ENCODE assay signal across 9 cellular contexts in genomic region chr17:7173687-7174602, GRCh38. TPM values are rescaled to one million over a fixed set of nuclear protein-coding genes. Genes with fewer than 3 reads are reported as not detected.
DNase-seq lines count a peak whose midpoint lies in the region; ATAC-seq, FAIRE-seq and TF ChIP-seq lines count a peak whose summit lies in the region.
"Had no signal": no experiment of that assay in that cellular context is flagged by ENCODE, and none has a peak within 500 bp of the region (broad histone marks: within the 10 kb centered on the region; RNA-seq: fewer than 3 reads in every experiment).

No MANE protein-coding gene starts in this region.

- peaks cover 14% of the 10 kb centered on the region for H3K27me3 Mint-ChIP-seq in activated B cell treated with CpG ODN at 0.5 μM for 24 hours
- H3K27me3 Mint-ChIP-seq: brain had no signal

- peak overlapping the region; percentile 58; the same call in 1 of the 2 replicates for H4K8ac ChIP-seq in H1 (ENCODE audit: extremely low read depth, insufficient read depth, low read length)

- H3K14ac ChIP-seq in H1 (ENCODE audit: insufficient read length), result no peak overlapping the region

- H3K4me1 ChIP-seq in H1 (replicated peaks in 1 of 4; ENCODE audit: control insufficient read depth in 3 of 4, insufficient read depth in 4 of 4, low read length in 3 of 4) (peaks cover 0 to 23% (median 11%) of the 10 kb centered on the region in 4 experiments; a peak in 6 of 7 replicates), mucosa of stomach (ENCODE audit: control insufficient read depth, insufficient read depth, low read length) (peaks cover 26% of the 10 kb centered on the region), subcutaneous abdominal adipose tissue (ENCODE audit: control insufficient read depth in 5 of 5, insufficient read depth in 5 of 5, low read length in 5 of 5) (peaks cover 2 to 24% (median 24%) of the 10 kb centered on the region in 5 donors)

- no peak overlapping the region for H3K9ac ChIP-seq in H1 (replicated peaks in 1 of 4; ENCODE audit: extremely low read depth in 1 of 4, low read depth in 3 of 4, low read length in 3 of 4)
- peak overlapping the region; percentile 59 for H3K9ac ChIP-seq in mucosa of stomach (ENCODE audit: low read length)
- peak overlapping the region in 2 of 5 donors; percentile 39 to 67 for H3K9ac ChIP-seq in subcutaneous abdominal adipose tissue (ENCODE audit: low read length in 5 of 5)

- H4K91ac ChIP-seq in H1 (replicated peaks; ENCODE audit: insufficient read length, low read length), result peak overlapping the region; percentile 76

- H3K4me3 Mint-ChIP-seq in activated B cell treated with CpG ODN at 0.5 μM for 24 hours, result no peak overlapping the region

- DNase-seq in activated B cell treated with CpG ODN at 0.5 μM for 24 hours, result peak; percentile 23
- peak; percentile 72 to 88 for DNase-seq in H1 (ENCODE audit: low read depth in 1 of 2, low spot score in 2 of 2)
- DNase-seq in H4 (ENCODE audit: low spot score), result no peak
- DNase-seq in glomerular visceral epithelial cell (ENCODE audit: extremely low spot score), result no peak
- DNase-seq in HTR-8/SVneo (ENCODE audit: insufficient read length, low spot score), result no peak

- H3K23me2 ChIP-seq in H1 (ENCODE audit: low read depth, low read length), result peaks cover 38% of the 10 kb centered on the region

- peak; percentile 20 for ATAC-seq in activated B cell treated with CpG ODN at 0.5 μM for 24 hours (ENCODE audit: low read depth)

- peak overlapping the region; percentile 91; the same call in 1 of the 2 replicates for H2BK12ac ChIP-seq in H1 (ENCODE audit: low read depth, low read length)

- peak overlapping the region; percentile 8 to 50 (median 12); a peak in 5 of 8 replicates for H3K4me3 ChIP-seq in H1 (ENCODE audit: extremely low read depth in 1 of 4, insufficient read depth in 2 of 4, low read depth in 3 of 4, low read length in 4 of 4)
- H3K4me3 ChIP-seq in mucosa of stomach (ENCODE audit: low read length), result no peak overlapping the region
- H3K4me3 ChIP-seq in subcutaneous abdominal adipose tissue (ENCODE audit: low read depth in 1 of 5, low read length in 5 of 5), result peak overlapping the region in 4 of 5 donors; percentile 42 to 60 (median 46)

- FAIRE-seq in H1 (lab: Jason Lieb, UNC) (peak; percentile 68), HTR-8/SVneo (lab: Jason Lieb, UNC) (no peak)

- TF ChIP-seq EP300 in H1 (IDR thresholded peaks at IDR 0.05; ENCODE audit: borderline replicate concordance in 1 of 2, low read depth in 2 of 2, low read length in 2 of 2), result no peak

- H3K36me3 ChIP-seq in H1 (ENCODE audit: control insufficient read depth in 2 of 4, insufficient read depth in 4 of 4, low read length in 3 of 4), result no peaks in the 10 kb centered on the region; a peak in 1 of 8 replicates
- H3K36me3 ChIP-seq in mucosa of stomach (ENCODE audit: control insufficient read depth, insufficient read depth, low read length), result no peaks in the 10 kb centered on the region
- no peaks in the 10 kb centered on the region for H3K36me3 ChIP-seq in subcutaneous abdominal adipose tissue (ENCODE audit: control insufficient read depth in 5 of 5, insufficient read depth in 5 of 5, low read length in 5 of 5)

- H2BK20ac ChIP-seq in H1 (ENCODE audit: low read length), result peak overlapping the region; percentile 49; the same call in 1 of the 2 replicates

- H3K36me3 Mint-ChIP-seq in activated B cell treated with CpG ODN at 0.5 μM for 24 hours (ENCODE audit: low read depth), result peaks cover 2% of the 10 kb centered on the region

- H3K27ac ChIP-seq in H1 (ENCODE audit: low read depth, low read length), result no peak overlapping the region
- H3K27ac ChIP-seq in subcutaneous abdominal adipose tissue (ENCODE audit: low read depth, low read length), result no peak overlapping the region

- CTCF ChIA-PET in activated B cell treated with CpG ODN at 0.5 μM for 24 hours (lab: Charles Lee), result interaction anchor here (1.0 kb wide), 1 partner anchor 128 kb away, joined by 4 read pairs; no protein-coding TSS in a partner anchor
- CTCF ChIA-PET in H1 (lab: Charles Lee; ENCODE audit: partially characterized antibody), result interaction anchor here (0.6 to 1.9 kb wide), 18 partner anchors 9 to 461 kb away, joined by 3 to 19 read pairs (median 3); partner anchors contain the start of genes SLC13A5 and SOX15

- peak overlapping the region; percentile 8; the same call in 1 of the 2 replicates for H2BK15ac ChIP-seq in H1 (ENCODE audit: low read length)

- H2BK5ac ChIP-seq in H1 (ENCODE audit: low read depth, low read length), result peak overlapping the region; percentile 38

- peak overlapping the region; percentile 77 for H3K56ac ChIP-seq in H1 (replicated peaks; ENCODE audit: insufficient read length, low read depth, low read length)

- no peak overlapping the region for H4K5ac ChIP-seq in H1 (ENCODE audit: insufficient read length, low read depth, low read length)

- POLR2A ChIA-PET in activated B cell treated with CpG ODN at 0.5 μM for 24 hours (lab: Charles Lee) (no interaction called here), H1 (lab: Charles Lee; ENCODE audit: partially characterized antibody) (interaction anchor here (0.7 to 1.5 kb wide), 12 partner anchors 11 to 210 kb away, joined by 3 to 4 read pairs (median 3); partner anchors contain the start of gene PHF23)

- TF ChIP-seq RAD21 in H1 (IDR thresholded peaks at IDR 0.05 in 1 of 2, conservative IDR thresholded peaks at IDR 0.05 in 1 of 2; ENCODE audit: low read depth in 2 of 2, low read length in 2 of 2), result peak; percentile 74 to 83

- peak overlapping the region; percentile 74 for H2AFZ ChIP-seq in H1 (ENCODE audit: low read length)

- peak overlapping the region; percentile 69 for H2BK120ac ChIP-seq in H1 (replicated peaks; ENCODE audit: low read depth, low read length)

- peak overlapping the region; percentile 95 for H3K4ac ChIP-seq in H1 (replicated peaks; ENCODE audit: insufficient read length, low read depth, low read length)

- peaks cover 8% of the 10 kb centered on the region for H3K9me3 Mint-ChIP-seq in activated B cell treated with CpG ODN at 0.5 μM for 24 hours

- H3K9me3 ChIP-seq in H1 (ENCODE audit: insufficient read depth in 2 of 2, low read depth in 1 of 2, low read length in 1 of 2) (no peaks in the 10 kb centered on the region), mucosa of stomach (ENCODE audit: control insufficient read depth, low read length) (no peaks in the 10 kb centered on the region), subcutaneous abdominal adipose tissue (ENCODE audit: control insufficient read depth in 5 of 5, low read length in 5 of 5) (peaks cover 0 to 9% (median 3%) of the 10 kb centered on the region in 5 donors)

- H3K27me3 ChIP-seq in H1 (replicated peaks in 1 of 4; ENCODE audit: control insufficient read depth in 3 of 4, extremely low read depth in 1 of 4, insufficient read depth in 3 of 4, low read length in 3 of 4) (peaks cover 0 to 28% (median 21%) of the 10 kb centered on the region in 4 experiments; a peak in 6 of 7 replicates), mucosa of stomach (ENCODE audit: control insufficient read depth, insufficient read depth, low read length) (peaks cover 29% of the 10 kb centered on the region), subcutaneous abdominal adipose tissue (ENCODE audit: control insufficient read depth in 5 of 5, insufficient read depth in 4 of 5, low read length in 5 of 5) (peaks cover 15 to 35% (median 24%) of the 10 kb centered on the region in 5 donors)

- TF ChIP-seq CTCF in GM12874 (IDR thresholded peaks at IDR 0.05; ENCODE audit: insufficient read depth, low read depth, low read length) (0 out of 2 replicates have a peak, but pooled peaks have one; percentile 24), activated B cell treated with CpG ODN at 0.5 μM for 24 hours (IDR thresholded peaks at IDR 0.05) (no peak), H1 (IDR thresholded peaks at IDR 0.05; ENCODE audit: control extremely low read depth in 1 of 3, insufficient read depth in 1 of 3, low read depth in 1 of 3, low read length in 3 of 3) (peak; percentile 64 to 77 (median 71))

- H3K23ac ChIP-seq in H1 (ENCODE audit: insufficient read length), result no peak overlapping the region

- H3K18ac ChIP-seq in H1 (ENCODE audit: extremely low read depth, low read length), result peak overlapping the region; percentile 55; the same call in 1 of the 2 replicates

- H3K4me1 Mint-ChIP-seq in activated B cell treated with CpG ODN at 0.5 μM for 24 hours, result peaks cover 9% of the 10 kb centered on the region

- intact Hi-C loops in activated B cell treated with CpG ODN at 0.5 μM for 24 hours (cut with micrococcal nuclease), result no loop called here

- peak overlapping the region; percentile 46; the same call in 1 of the 2 replicates for H2AK5ac ChIP-seq in H1 (ENCODE audit: low read depth, low read length)

- H3K27ac Mint-ChIP-seq in activated B cell treated with CpG ODN at 0.5 μM for 24 hours, result no peak overlapping the region
- H3K27ac Mint-ChIP-seq: brain had no signal

- H3K4me2 ChIP-seq in H1 (ENCODE audit: insufficient read depth in 1 of 2, low read depth in 2 of 2, low read length in 2 of 2), result peak overlapping the region; percentile 45 to 60

- 44% methylated on average over 64 of the region's 69 CpGs; no CpG with 5 or more reads in 1 of the 2 experiments for WGBS in H1 (ENCODE audit: extremely low coverage in 1 of 2, insufficient coverage in 1 of 2, insufficient read length in 1 of 2, insufficient replicate concordance in 2 of 2, low coverage in 1 of 2, low lambda C conversion rate in 2 of 2, missing lambda C conversion rate in 1 of 2), 2 experiments

- 0 out of 3 replicates have a peak, but pooled peaks of 1 of the 2 experiments have one; percentile 27 for TF ChIP-seq POLR2A in H1 (IDR thresholded peaks at IDR 0.05; ENCODE audit: control extremely low read depth in 1 of 2, low read depth in 2 of 2, low read length in 2 of 2)

- peaks cover 8% of the 10 kb centered on the region; the same call in 1 of the 2 replicates for H3K79me1 ChIP-seq in H1 (ENCODE audit: low read depth, low read length)

- no peaks in the 10 kb centered on the region for H3K79me2 ChIP-seq in H1 (ENCODE audit: control insufficient read depth in 1 of 2, insufficient read depth in 2 of 2, low read length in 2 of 2)

- H4K20me1 ChIP-seq in H1 (replicated peaks in 1 of 2; ENCODE audit: control insufficient read depth in 1 of 2, insufficient read depth in 2 of 2, low read length in 2 of 2), result peaks cover 0 to 21% of the 10 kb centered on the region in 2 experiments

RNA-seq across cellular contexts. Expression of gene ASGR1, which starts 5.2 kb away (rescaled TPM):
- not detected in 2 replicates for total RNA-seq in activated B cell treated with CpG ODN at 0.5 μM for 24 hours
- 8.6 and 10.8 TPM in 2 replicates for total RNA-seq in H1 (2021; fragmentation: NEBNext Ultra II Directional; extraction: Animal tissue kit (Norgen Biotek cat#: 25700))
- polyA plus RNA-seq in H1 (2011; rRNA removed), result 14.5 and 16.1 TPM in 2 replicates
- 16.1 TPM for polyA plus RNA-seq in H1 (2011; cell fraction: cytosol; rRNA removed)
- polyA plus RNA-seq in H1 (2011; cell fraction: nucleus; rRNA removed), result 29.5 TPM
- polyA plus RNA-seq in H1 (2012, experiment 1 of 2), result 7.0 to 16.3 TPM (median 14.5 TPM) in 4 replicates
- polyA plus RNA-seq in H1 (2012, experiment 2 of 2), result 11.2 TPM
- polyA plus RNA-seq in H1 (2013, experiment 1 of 2), result 9.1 TPM
- 8.6 TPM for polyA plus RNA-seq in H1 (2013, experiment 2 of 2)
- polyA minus RNA-seq in H1 (2011; rRNA and poly(A)+ RNA removed), result 3.9 and 4.1 TPM in 2 replicates
- 5.0 TPM for polyA minus RNA-seq in H1 (2011; cell fraction: cytosol; rRNA and poly(A)+ RNA removed)
- 4.8 TPM for polyA minus RNA-seq in H1 (2011; cell fraction: nucleus; rRNA and poly(A)+ RNA removed)
- total RNA-seq in H4 (2014; rRNA removed; shearing (Covaris generic)), result 1.4 TPM in 1 of 2 replicates, not detected in the other

RNA-seq across cellular contexts. Expression of gene DLG4, which starts 45.7 kb away (rescaled TPM):
- total RNA-seq in activated B cell treated with CpG ODN at 0.5 μM for 24 hours, result 3.9 and 5.0 TPM in 2 replicates
- total RNA-seq in H1 (2021; fragmentation: NEBNext Ultra II Directional; extraction: Animal tissue kit (Norgen Biotek cat#: 25700)), result 43.1 and 45.9 TPM in 2 replicates
- polyA plus RNA-seq in H1 (2011; rRNA removed), result 18.9 and 35.2 TPM in 2 replicates
- polyA plus RNA-seq in H1 (2011; cell fraction: cytosol; rRNA removed), result 26.5 TPM
- 128 TPM for polyA plus RNA-seq in H1 (2011; cell fraction: nucleus; rRNA removed)
- polyA plus RNA-seq in H1 (2012, experiment 1 of 2), result 47.5 to 67.9 TPM (median 55.6 TPM) in 4 replicates
- 29.2 TPM for polyA plus RNA-seq in H1 (2012, experiment 2 of 2)
- polyA plus RNA-seq in H1 (2013, experiment 1 of 2), result 22.1 TPM
- 20.8 TPM for polyA plus RNA-seq in H1 (2013, experiment 2 of 2)
- polyA minus RNA-seq in H1 (2011; rRNA and poly(A)+ RNA removed), result 26.4 and 32.1 TPM in 2 replicates
- polyA minus RNA-seq in H1 (2011; cell fraction: cytosol; rRNA and poly(A)+ RNA removed), result 14.0 TPM
- 34.3 TPM for polyA minus RNA-seq in H1 (2011; cell fraction: nucleus; rRNA and poly(A)+ RNA removed)
- total RNA-seq in H4 (2014; rRNA removed; shearing (Covaris generic)), result 2.3 and 3.9 TPM in 2 replicates

RNA-seq across cellular contexts. Expression of gene ACADVL, which starts 45.8 kb away (rescaled TPM):
- total RNA-seq in activated B cell treated with CpG ODN at 0.5 μM for 24 hours, result 438 and 469 TPM in 2 replicates
- 169 and 181 TPM in 2 replicates for total RNA-seq in H1 (2021; fragmentation: NEBNext Ultra II Directional; extraction: Animal tissue kit (Norgen Biotek cat#: 25700))
- polyA plus RNA-seq in H1 (2011; rRNA removed), result 231 and 317 TPM in 2 replicates
- polyA plus RNA-seq in H1 (2011; cell fraction: cytosol; rRNA removed), result 253 TPM
- polyA plus RNA-seq in H1 (2011; cell fraction: nucleus; rRNA removed), result 2,578 TPM
- 291 to 353 TPM (median 315 TPM) in 4 replicates for polyA plus RNA-seq in H1 (2012, experiment 1 of 2)
- 193 TPM for polyA plus RNA-seq in H1 (2012, experiment 2 of 2)
- 219 TPM for polyA plus RNA-seq in H1 (2013, experiment 1 of 2)
- 201 TPM for polyA plus RNA-seq in H1 (2013, experiment 2 of 2)
- polyA minus RNA-seq in H1 (2011; rRNA and poly(A)+ RNA removed), result 103 and 130 TPM in 2 replicates
- 56.4 TPM for polyA minus RNA-seq in H1 (2011; cell fraction: cytosol; rRNA and poly(A)+ RNA removed)
- 237 TPM for polyA minus RNA-seq in H1 (2011; cell fraction: nucleus; rRNA and poly(A)+ RNA removed)
- 118 and 161 TPM in 2 replicates for total RNA-seq in H4 (2014; rRNA removed; shearing (Covaris generic))

RNA-seq across cellular contexts. Expression of gene ASGR2, which starts 59.3 kb away (rescaled TPM):
- not detected in 2 replicates for total RNA-seq in activated B cell treated with CpG ODN at 0.5 μM for 24 hours
- not detected in 2 replicates for total RNA-seq in H1 (2021; fragmentation: NEBNext Ultra II Directional; extraction: Animal tissue kit (Norgen Biotek cat#: 25700))
- 0.61 and 0.91 TPM in 2 replicates for polyA plus RNA-seq in H1 (2011; rRNA removed)
- polyA plus RNA-seq in H1 (2011; cell fraction: cytosol; rRNA removed), result 0.49 TPM
- polyA plus RNA-seq in H1 (2011; cell fraction: nucleus; rRNA removed), result 0.51 TPM
- 0.52 to 0.74 TPM (median 0.57 TPM) in 3 of 4 replicates, not detected in the other for polyA plus RNA-seq in H1 (2012, experiment 1 of 2)
- not detected for polyA plus RNA-seq in H1 (2012, experiment 2 of 2)
- 0.20 TPM for polyA plus RNA-seq in H1 (2013, experiment 1 of 2)
- polyA plus RNA-seq in H1 (2013, experiment 2 of 2), result 0.11 TPM
- polyA minus RNA-seq in H1 (2011; rRNA and poly(A)+ RNA removed), result not detected in 2 replicates
- polyA minus RNA-seq in H1 (2011; cell fraction: cytosol; rRNA and poly(A)+ RNA removed), result not detected
- not detected for polyA minus RNA-seq in H1 (2011; cell fraction: nucleus; rRNA and poly(A)+ RNA removed)
- total RNA-seq in H4 (2014; rRNA removed; shearing (Covaris generic)), result 0.10 TPM in 1 of 2 replicates, not detected in the other

Comparison
In these comparisons a context has a peak if more than half of its experiments do, and no peak if none do; other contexts are left out.
1. DNase-seq: peak in activated B cell treated with CpG ODN at 0.5 μM for 24 hours (single experiment) and H1 (2 of 2); none in H4 (single experiment), glomerular visceral epithelial cell (single experiment) and HTR-8/SVneo (single experiment).